In genomic region chr3:30693470-30694120, GRCh38 we compare ENCODE assay signal across 8 cellular contexts.
DNase-seq lines count a peak whose midpoint lies in the region; ATAC-seq and TF ChIP-seq lines count a peak whose summit lies in the region.

No MANE protein-coding gene starts in this region.

- peak; percentile 90 for ATAC-seq in GM18499 (IDR thresholded peaks at IDR 0.05; ENCODE audit: insufficient read depth, unreplicated experiment)
- peak; percentile 91 for ATAC-seq in HG02763 (IDR thresholded peaks at IDR 0.05; ENCODE audit: unreplicated experiment)
- ATAC-seq in T-helper 17 cell, result peak; percentile 94

- no peak overlapping the region for H3K4me3 ChIP-seq in liver (ENCODE audit: low read depth in 1 of 3, low read length in 3 of 3)

- peaks cover 12% of the 10 kb centered on the region for H3K36me3 Mint-ChIP-seq in T-helper 17 cell (ENCODE audit: low read depth)

- H3K4me1 Mint-ChIP-seq in T-helper 17 cell, result peaks cover 30% of the 10 kb centered on the region

- peaks cover 0 to 24% (median 11%) of the 10 kb centered on the region in 4 donors for H3K36me3 ChIP-seq in liver (ENCODE audit: control insufficient read depth in 4 of 4, insufficient read depth in 3 of 4, low read depth in 1 of 4, low read length in 3 of 4)

- 3% methylated on average over 2 of the region's 2 CpGs for WGBS in liver

- DNase-seq in AG20443 (ENCODE audit: low spot score) (peak; percentile 73), NCI-H1105 (lab: John Stamatoyannopoulos, UW) (peak; percentile 34), T-helper 17 cell (no peak), dedifferentiated amniotic fluid mesenchymal stem cell (ENCODE audit: extremely low spot score) (peak; percentile 75), stromal cell of bone marrow (ENCODE audit: low read depth) (peak; percentile 52)

- TF ChIP-seq RAD21 in liver (IDR thresholded peaks at IDR 0.05), result peak; percentile 100

- TF ChIP-seq CTCF in liver (IDR thresholded peaks at IDR 0.05; ENCODE audit: low read depth, low read length, missing input control), result peak; percentile 89

- H3K9ac ChIP-seq in liver (ENCODE audit: low read depth in 1 of 2, low read length in 2 of 2), result no peak overlapping the region

- H3K4me1 ChIP-seq in liver (ENCODE audit: control insufficient read depth in 4 of 4, insufficient read depth in 4 of 4, low read length in 3 of 4), result peaks cover 0 to 29% (median 18%) of the 10 kb centered on the region in 4 donors

- no peaks in the 10 kb centered on the region for H3K27me3 Mint-ChIP-seq in T-helper 17 cell

- H3K27me3 ChIP-seq in liver (ENCODE audit: control insufficient read depth in 4 of 4, insufficient read depth in 4 of 4, low read length in 3 of 4), result no peaks in the 10 kb centered on the region

- H3K27ac Mint-ChIP-seq in T-helper 17 cell, result peak overlapping the region; percentile 86

- H3K9me3 ChIP-seq in T-helper 17 cell (ENCODE audit: control insufficient read depth, low read length, poor library complexity, severe bottlenecking) (no peaks in the 10 kb centered on the region), liver (ENCODE audit: control insufficient read depth in 4 of 4, low read length in 3 of 4) (no peaks in the 10 kb centered on the region)

- H3K27ac ChIP-seq in liver (ENCODE audit: low read depth in 1 of 2, low read length in 2 of 2), result no peak overlapping the region

- H3K4me3 Mint-ChIP-seq in T-helper 17 cell, result no peak overlapping the region

TF ChIP-seq in liver, 16 proteins besides CTCF, POLR2A, EP300 and RAD21:
- TF ChIP-seq ATF3 (IDR thresholded peaks at IDR 0.05), result no peak
- peak in 1 of 2 donors; percentile 19 for TF ChIP-seq HNF4A (conservative IDR thresholded peaks at IDR 0.05)
- no peak for TF ChIP-seq ZBTB33 (IDR thresholded peaks at IDR 0.05)
- no peak for TF ChIP-seq GABPA (IDR thresholded peaks at IDR 0.05 in 1 of 2, conservative IDR thresholded peaks at IDR 0.05 in 1 of 2)
- TF ChIP-seq EGR1 (IDR thresholded peaks at IDR 0.05; ENCODE audit: low read depth in 2 of 2), result no peak
- TF ChIP-seq MAX (IDR thresholded peaks at IDR 0.05), result peak; percentile 29
TF ChIP-seq in liver: peak in this region for 2.

Comparison
In these comparisons a context has a peak if more than half of its experiments do, and no peak if none do; other contexts are left out.
1. DNase-seq: peak in AG20443 (single experiment), NCI-H1105 (single experiment), dedifferentiated amniotic fluid mesenchymal stem cell (single experiment) and stromal cell of bone marrow (single experiment); none in T-helper 17 cell (0 of 3).
2. Peak in every context shown above with its lines, with median percentiles within 50 percentile points of each other: ATAC-seq.